In the genomic region with DNA sequence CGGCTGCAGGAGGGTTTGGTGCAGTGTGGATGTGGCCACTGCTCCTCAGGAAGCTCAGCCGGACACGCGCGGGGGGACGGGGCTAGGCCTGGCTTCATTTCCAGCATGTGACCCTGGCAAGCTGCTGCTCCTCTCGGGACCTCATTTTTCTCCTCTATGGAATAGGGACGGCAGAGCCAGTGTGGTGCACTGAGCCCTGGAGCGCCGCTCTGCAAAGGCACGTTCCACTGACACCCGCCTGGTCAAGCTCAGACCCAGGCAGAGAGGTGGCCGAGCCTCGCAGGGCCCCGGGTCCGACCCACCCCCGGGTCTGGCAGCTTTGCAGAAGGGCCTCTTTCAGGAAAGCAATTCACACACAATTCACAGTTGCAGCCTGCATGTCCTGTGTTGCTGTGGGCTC, we compare ENCODE assay signal across 26 cellular contexts.
"Had no signal": no experiment of that assay in that cellular context is flagged by ENCODE, and none has a peak within 500 bp of the region (broad histone marks: within the 10 kb centered on the region; RNA-seq: fewer than 3 reads in every experiment).

No MANE protein-coding gene starts in this region.

- ATAC-seq: activated CD8-positive, alpha-beta memory T cell treated with anti-CD3 and anti-CD28 coated beads, Interleukin-2, amount 10 ng/mL, durations not matched to agents 7 days and 5 days; activated CD8-positive, alpha-beta T cell treated with anti-CD3 and anti-CD28 coated beads, Interleukin-2, amount 10 ng/mL, durations not matched to agents 7 days and 5 days; activated T-cell treated with anti-CD3 and anti-CD28 coated beads, Interleukin-2, amount 50 U/mL, for 72 hours; esophagus mucosa; heart left ventricle; WTC11 had no signal

- H3K4me3 ChIP-seq: coronary artery, dorsolateral prefrontal cortex, heart left ventricle had no signal

- DNase-seq: activated CD4-positive, alpha-beta memory T cell treated with anti-CD3 and anti-CD28 coated beads for 36 hours; activated CD4-positive, alpha-beta T cell treated with anti-CD3 and anti-CD28 coated beads for 1 hour; activated CD8-positive, alpha-beta memory T cell treated with anti-CD3 and anti-CD28 coated beads, Interleukin-2, amount 10 ng/mL, durations not matched to agents 7 days and 5 days; activated CD8-positive, alpha-beta memory T cell treated with anti-CD3 and anti-CD28 coated beads, Interleukin-2, amount 50 U/mL, for 4 hours; activated CD8-positive, alpha-beta T cell treated with anti-CD3 and anti-CD28 coated beads, Interleukin-2, amount 10 ng/mL, durations not matched to agents 7 days and 5 days; activated effector memory CD4-positive, alpha-beta T cell treated with Interleukin-2 at 50 U/mL for 16 hours; activated gamma-delta T cell treated with Interleukin-2 at 50 U/mL for 16 hours; activated naive CD4-positive, alpha-beta T cell treated with anti-CD3 and anti-CD28 coated beads, Interleukin-2, amount 50 U/mL, for 16 hours; activated naive CD4-positive, alpha-beta T cell treated with Interleukin-2 at 50 U/mL for 16 hours; activated T-cell treated with anti-CD3 and anti-CD28 coated beads, Interleukin-2, amount 50 U/mL, for 1 hour; activated T-cell treated with anti-CD3 and anti-CD28 coated beads, Interleukin-2, amount 50 U/mL, for 72 hours; amniotic stem cell; anterior cingulate cortex; brain microvascular endothelial cell; dorsolateral prefrontal cortex; effector memory CD4-positive, alpha-beta T cell; endodermal cell; foreskin fibroblast; T-helper 2 cell had no signal

- H3K9me3 ChIP-seq: heart left ventricle had no signal

- FAIRE-seq: astrocyte, frontal cortex had no signal

- H3K27ac ChIP-seq: brain microvascular endothelial cell, coronary artery, dorsolateral prefrontal cortex, heart left ventricle, VCaP had no signal

- H3K36me3 ChIP-seq: brain microvascular endothelial cell, heart left ventricle had no signal
